ENCODE assay signal across 12 cellular contexts in genomic region chr15:85026304-85027032, GRCh38. TPM values are rescaled to one million over a fixed set of nuclear protein-coding genes. Genes with fewer than 3 reads are reported as not detected.
DNase-seq lines count a peak whose midpoint lies in the region; ATAC-seq, FAIRE-seq and TF ChIP-seq lines count a peak whose summit lies in the region.
"Had no signal": no experiment of that assay in that cellular context is flagged by ENCODE, and none has a peak within 500 bp of the region (broad histone marks: within the 10 kb centered on the region; RNA-seq: fewer than 3 reads in every experiment).

No MANE protein-coding gene starts in this region.

- H4K20me1 ChIP-seq in endothelial cell of umbilical vein (replicated peaks; ENCODE audit: control insufficient read depth, extremely low read depth, insufficient read depth, low read length) (no peaks in the 10 kb centered on the region), Karpas-422 (ENCODE audit: insufficient read depth, low read depth, low read length) (peaks cover 15% of the 10 kb centered on the region)

- CTCF ChIA-PET in CD8-positive, alpha-beta memory T cell (lab: Charles Lee) = no interaction called here
- CTCF ChIA-PET in endothelial cell of umbilical vein (lab: Charles Lee) = no interaction called here

- H3K4me2 ChIP-seq in endothelial cell of umbilical vein (ENCODE audit: insufficient read depth, low read length) (no peak overlapping the region), Karpas-422 (ENCODE audit: low read depth, low read length, poor library complexity, severe bottlenecking) (no peak overlapping the region)

- no peaks in the 10 kb centered on the region for H3K36me3 Mint-ChIP-seq in CD8-positive, alpha-beta memory T cell

- no TSS peak for BruUV-seq in endothelial cell of umbilical vein (replicated peaks; lab: Mats Ljungman, UMichigan)

- no peak for TF ChIP-seq CTCF in endothelial cell of umbilical vein (IDR thresholded peaks at IDR 0.05; ENCODE audit: extremely low read depth in 1 of 2, insufficient read depth in 1 of 2, low read depth in 1 of 2, low read length in 2 of 2)
- TF ChIP-seq CTCF in pancreas (IDR thresholded peaks at IDR 0.05) = no peak

- no peak overlapping the region for H3K4me3 ChIP-seq in CD8-positive, alpha-beta memory T cell (ENCODE audit: low read length)
- H3K4me3 ChIP-seq in endothelial cell of umbilical vein (replicated peaks in 1 of 3; ENCODE audit: insufficient read depth in 1 of 3, low read depth in 1 of 3, low read length in 3 of 3) = no peak overlapping the region
- H3K4me3 ChIP-seq in pancreas = no peak overlapping the region
- H3K4me3 ChIP-seq in Karpas-422 (ENCODE audit: low read length) = no peak overlapping the region
- H3K4me3 ChIP-seq: lower lobe of right lung had no signal

- no peak overlapping the region for H3K9ac ChIP-seq in endothelial cell of umbilical vein (replicated peaks; ENCODE audit: extremely low read depth, insufficient read depth, low read length)
- H3K9ac ChIP-seq in Karpas-422 (ENCODE audit: low read length) = no peak overlapping the region

- no peaks in the 10 kb centered on the region for H3K27me3 Mint-ChIP-seq in CD8-positive, alpha-beta memory T cell

- no peak for DNase-seq in CD8-positive, alpha-beta memory T cell
- no peak for DNase-seq in endothelial cell of umbilical vein (ENCODE audit: low read depth, low spot score)
- DNase-seq in pancreas = peak in 1 of 6 donors; percentile 19
- DNase-seq in Karpas-422 = no peak
- no peak for DNase-seq in dermis blood vessel endothelial cell
- no peak for DNase-seq in anterior cingulate cortex (lab: John Stamatoyannopoulos, UW)
- DNase-seq: KG1; lower lobe of right lung; NCI-H187 treated with DMSO at 0.1 percent for 48 hours; NK-92 treated with Interleukin-12 subunit alpha and Interleukin-12 subunit beta, amount 100 ng/mL, for 24 hours had no signal

- H3K27me3 ChIP-seq in CD8-positive, alpha-beta memory T cell (ENCODE audit: insufficient read depth, low read length, poor library complexity, severe bottlenecking) = no peaks in the 10 kb centered on the region
- H3K27me3 ChIP-seq in endothelial cell of umbilical vein (ENCODE audit: control insufficient read depth in 2 of 2, insufficient read depth in 2 of 2, low read length in 2 of 2) (no peaks in the 10 kb centered on the region), pancreas (no peaks in the 10 kb centered on the region), Karpas-422 (ENCODE audit: low read length) (no peaks in the 10 kb centered on the region; the same call in 1 of the 2 replicates)

- no peaks in the 10 kb centered on the region for H3K36me3 ChIP-seq in CD8-positive, alpha-beta memory T cell (ENCODE audit: insufficient read depth, low read length)
- no peaks in the 10 kb centered on the region for H3K36me3 ChIP-seq in endothelial cell of umbilical vein (ENCODE audit: control insufficient read depth in 2 of 2, extremely low read depth in 1 of 2, insufficient read depth in 2 of 2, low read length in 2 of 2)
- H3K36me3 ChIP-seq in pancreas = no peaks in the 10 kb centered on the region
- H3K36me3 ChIP-seq in Karpas-422 (ENCODE audit: insufficient read depth, low read length) = no peaks in the 10 kb centered on the region
- H3K36me3 ChIP-seq: lower lobe of right lung had no signal

- H3K27ac ChIP-seq in CD8-positive, alpha-beta memory T cell (ENCODE audit: low read depth, low read length) = no peak overlapping the region
- H3K27ac ChIP-seq in endothelial cell of umbilical vein (ENCODE audit: insufficient read depth, low read depth, low read length) = no peak overlapping the region
- H3K27ac ChIP-seq in pancreas = peak overlapping the region in 3 of 4 donors; percentile 2 to 72 (median 62)
- no peak overlapping the region for H3K27ac ChIP-seq in Karpas-422 (ENCODE audit: low read length)
- H3K27ac ChIP-seq: lower lobe of right lung had no signal

- peak overlapping the region in 6 of 8 donors; percentile 21 to 70 (median 54) for H3K27ac Mint-ChIP-seq in CD8-positive, alpha-beta memory T cell

- ATAC-seq in HG02885 (IDR thresholded peaks at IDR 0.05; ENCODE audit: poor library complexity, unreplicated experiment) (peak; percentile 47), pancreas (peak in 1 of 4 donors; percentile 10), HG03135 (IDR thresholded peaks at IDR 0.05; ENCODE audit: unreplicated experiment) (no peak)

- no peaks in the 10 kb centered on the region for H3K9me3 ChIP-seq in CD8-positive, alpha-beta memory T cell (ENCODE audit: low read length)
- no peaks in the 10 kb centered on the region for H3K9me3 ChIP-seq in endothelial cell of umbilical vein (replicated peaks; ENCODE audit: control insufficient read depth, insufficient read depth, low read length)
- no peaks in the 10 kb centered on the region for H3K9me3 ChIP-seq in pancreas
- H3K9me3 ChIP-seq in Karpas-422 (ENCODE audit: low read length) = no peaks in the 10 kb centered on the region
- H3K9me3 ChIP-seq: lower lobe of right lung had no signal

- H3K79me2 ChIP-seq in endothelial cell of umbilical vein (ENCODE audit: control insufficient read depth, insufficient read depth, low read length) (peaks cover 45% of the 10 kb centered on the region), Karpas-422 (ENCODE audit: low read length) (no peaks in the 10 kb centered on the region)

- no peak for TF ChIP-seq POLR2A in endothelial cell of umbilical vein (IDR thresholded peaks at IDR 0.05; ENCODE audit: low read depth, low read length)

- dilution Hi-C loops in endothelial cell of umbilical vein (cut with MboI; ENCODE audit: extremely low pct_ligation_motif_present, low sequenced_read_pairs) = no loop called here

- FAIRE-seq in endothelial cell of umbilical vein (lab: Jason Lieb, UNC) (no peak), pancreas (lab: Jason Lieb, UNC) (no peak)

- POLR2A ChIA-PET in CD8-positive, alpha-beta memory T cell (lab: Charles Lee) = no interaction called here
- POLR2A ChIA-PET in endothelial cell of umbilical vein (lab: Charles Lee) = no interaction called here

- no peaks in the 10 kb centered on the region for H3K9me1 ChIP-seq in endothelial cell of umbilical vein (replicated peaks; ENCODE audit: control insufficient read depth, extremely low read depth, insufficient read depth, low read length)

- H2AFZ ChIP-seq in endothelial cell of umbilical vein (ENCODE audit: low read depth, low read length) = no peak overlapping the region
- H2AFZ ChIP-seq in Karpas-422 (ENCODE audit: low read length) = no peak overlapping the region

- H3K4me1 Mint-ChIP-seq in CD8-positive, alpha-beta memory T cell = peaks cover 68 to 72% (median 71%) of the 10 kb centered on the region in 3 donors

- WGBS in pancreas, 2 donors = 20 to 36% methylated on average over 2 of the region's 2 CpGs

- no peaks in the 10 kb centered on the region for H3K9me2 ChIP-seq in Karpas-422 (replicated peaks; ENCODE audit: insufficient read depth, low read length)

- peak overlapping the region in 1 of 7 donors; percentile 37 for H3K4me3 Mint-ChIP-seq in CD8-positive, alpha-beta memory T cell

- H3K4me1 ChIP-seq in CD8-positive, alpha-beta memory T cell (ENCODE audit: insufficient read depth, low read length) = peaks cover 39% of the 10 kb centered on the region
- H3K4me1 ChIP-seq in endothelial cell of umbilical vein (ENCODE audit: control insufficient read depth, extremely low read depth, insufficient read depth, low read length) = peaks cover 38% of the 10 kb centered on the region
- peaks cover 29 to 76% (median 68%) of the 10 kb centered on the region in 3 donors for H3K4me1 ChIP-seq in pancreas
- no peaks in the 10 kb centered on the region for H3K4me1 ChIP-seq in Karpas-422 (ENCODE audit: low read length)

- intact Hi-C loops in endothelial cell of umbilical vein (cut with micrococcal nuclease) = loop anchor here (5.0 kb wide), 1 partner anchor 44 kb away; the partner anchor contains the start of gene PDE8A
- intact Hi-C loops in pancreas (cut with DNase I) = no loop called here

- H3K9me3 Mint-ChIP-seq in CD8-positive, alpha-beta memory T cell = no peaks in the 10 kb centered on the region

TF ChIP-seq in endothelial cell of umbilical vein, 7 proteins besides CTCF, POLR2A, EP300 and RAD21:
- TF ChIP-seq MYC (IDR thresholded peaks at IDR 0.05; ENCODE audit: low read depth, low read length) (no peak), GATA2 (IDR thresholded peaks at IDR 0.05; ENCODE audit: insufficient read depth, insufficient read length, low read depth, low read length) (peak; percentile 52)

RNA-seq across cellular contexts. Expression of gene PDE8A, which starts 44.8 kb away (rescaled TPM):
- 10 to 100 TPM; 14.3 to 17.6 TPM for total RNA-seq in CD8-positive, alpha-beta memory T cell
- 4.4 TPM for polyA plus RNA-seq in CD8-positive, alpha-beta memory T cell
- total RNA-seq in endothelial cell of umbilical vein = 45.7 and 46.9 TPM in 2 replicates
- polyA plus RNA-seq in endothelial cell of umbilical vein = 19.3 and 21.3 TPM in 2 replicates
- 20.8 and 23.3 TPM in 2 replicates for polyA plus RNA-seq in endothelial cell of umbilical vein (2011; cell fraction: cytosol; rRNA removed)
- polyA plus RNA-seq in endothelial cell of umbilical vein (2011; cell fraction: nucleus; rRNA removed) = 113 and 128 TPM in 2 replicates
- polyA plus RNA-seq in endothelial cell of umbilical vein (2012) = 20.4 and 24.4 TPM in 2 replicates
- polyA minus RNA-seq in endothelial cell of umbilical vein = 36.7 and 47.9 TPM in 2 replicates
- polyA minus RNA-seq in endothelial cell of umbilical vein (2011; cell fraction: cytosol; rRNA and poly(A)+ RNA removed) = 40.5 TPM
- 69.0 and 87.8 TPM in 2 replicates for polyA minus RNA-seq in endothelial cell of umbilical vein (2011; cell fraction: nucleus; rRNA and poly(A)+ RNA removed)
- 10 to 100 TPM; 14.7 to 27.6 (median 19.2) TPM for total RNA-seq in pancreas
- 10 to 100 TPM; 20.1 to 31.3 TPM for polyA plus RNA-seq in pancreas
- total RNA-seq in Karpas-422 (2014; rRNA removed; shearing (Covaris generic); ENCODE audit: low replicate concordance) = 3.4 and 7.2 TPM in 2 replicates
- total RNA-seq in dermis blood vessel endothelial cell = 69.8 and 85.3 TPM in 2 replicates

Comparison
In these comparisons a context has a peak if more than half of its experiments do, and no peak if none do; other contexts are left out.
1. H3K27ac ChIP-seq: peak in pancreas (3 of 4); none in CD8-positive, alpha-beta memory T cell (single experiment), endothelial cell of umbilical vein (single experiment) and Karpas-422 (single experiment).